In genomic region chr4:145019346-145019745, GRCh38 we compare ENCODE assay signal across 19 cellular contexts.
A peak's percentile ranks its signal among the peaks of the same experiment; 100 is the strongest.
DNase-seq lines count a peak whose midpoint lies in the region; ATAC-seq and TF ChIP-seq lines count a peak whose summit lies in the region.
"Had no signal": no experiment of that assay in that cellular context is flagged by ENCODE, and none has a peak within 500 bp of the region (broad histone marks: within the 10 kb centered on the region; RNA-seq: fewer than 3 reads in every experiment).

No MANE protein-coding gene starts in this region.

- no peak for DNase-seq in activated CD8-positive, alpha-beta memory T cell treated with anti-CD3 and anti-CD28 coated beads, Interleukin-2, amount 10 ng/mL, durations not matched to agents 7 days and 5 days
- no peak for DNase-seq in activated CD8-positive, alpha-beta memory T cell treated with anti-CD3 and anti-CD28 coated beads for 24 hours
- DNase-seq in activated CD8-positive, alpha-beta T cell treated with anti-CD3 and anti-CD28 coated beads, Interleukin-2, amount 10 ng/mL, durations not matched to agents 7 days and 5 days = peak; percentile 33
- DNase-seq in stimulated activated naive B cell treated with anti-CD40 and anti-IgM and Interleukin-4, amounts not matched to agents 10 μg/mL and 1 μg/mL and 100 μg/mL, for 72 hours = no peak
- no peak for DNase-seq in upper lobe of left lung
- DNase-seq: activated gamma-delta T cell treated with Interleukin-2 at 50 U/mL for 16 hours, endodermal cell, HCEC 1CT, NCI-H1930, NCI-H774, retina, RPMI8226 had no signal

- peaks cover 10% of the 10 kb centered on the region for H3K9me3 Mint-ChIP-seq in activated CD8-positive, alpha-beta memory T cell treated with anti-CD3 and anti-CD28 coated beads, Interleukin-2, amount 10 ng/mL, durations not matched to agents 7 days and 5 days (ENCODE audit: low read depth)
- peaks cover 21% of the 10 kb centered on the region for H3K9me3 Mint-ChIP-seq in activated CD8-positive, alpha-beta T cell treated with anti-CD3 and anti-CD28 coated beads, Interleukin-2, amount 10 ng/mL, durations not matched to agents 7 days and 5 days (ENCODE audit: insufficient read depth)
- peaks cover 15% of the 10 kb centered on the region in 2 donors for H3K9me3 Mint-ChIP-seq in stimulated activated naive B cell treated with anti-CD40 and anti-IgM and Interleukin-4, amounts not matched to agents 10 μg/mL and 1 μg/mL and 100 μg/mL, for 72 hours

- CTCF ChIA-PET in activated CD8-positive, alpha-beta memory T cell treated with anti-CD3 and anti-CD28 coated beads, Interleukin-2, amount 10 ng/mL, durations not matched to agents 7 days and 5 days (lab: Charles Lee) = no interaction called here
- CTCF ChIA-PET in activated CD8-positive, alpha-beta T cell treated with anti-CD3 and anti-CD28 coated beads, Interleukin-2, amount 10 ng/mL, durations not matched to agents 7 days and 5 days (lab: Charles Lee) = interaction anchor here (0.9 to 1.2 kb wide), 2 partner anchors 75 to 107 kb away, joined by 3 to 4 read pairs; no protein-coding TSS in a partner anchor

- H3K27ac Mint-ChIP-seq in activated CD8-positive, alpha-beta memory T cell treated with anti-CD3 and anti-CD28 coated beads, Interleukin-2, amount 10 ng/mL, durations not matched to agents 7 days and 5 days = peak overlapping the region; percentile 92
- H3K27ac Mint-ChIP-seq in activated CD8-positive, alpha-beta T cell treated with anti-CD3 and anti-CD28 coated beads, Interleukin-2, amount 10 ng/mL, durations not matched to agents 7 days and 5 days = peak overlapping the region; percentile 94
- H3K27ac Mint-ChIP-seq in stimulated activated naive B cell treated with anti-CD40 and anti-IgM and Interleukin-4, amounts not matched to agents 10 μg/mL and 1 μg/mL and 100 μg/mL, for 72 hours = peak overlapping the region; percentile 7
- H3K27ac Mint-ChIP-seq: endodermal cell, neural progenitor cell had no signal

- peaks cover 23% of the 10 kb centered on the region for H3K4me1 Mint-ChIP-seq in activated CD8-positive, alpha-beta memory T cell treated with anti-CD3 and anti-CD28 coated beads, Interleukin-2, amount 10 ng/mL, durations not matched to agents 7 days and 5 days
- H3K4me1 Mint-ChIP-seq in activated CD8-positive, alpha-beta T cell treated with anti-CD3 and anti-CD28 coated beads, Interleukin-2, amount 10 ng/mL, durations not matched to agents 7 days and 5 days (ENCODE audit: low read depth) = peaks cover 39% of the 10 kb centered on the region
- peaks cover 22 to 37% of the 10 kb centered on the region in 2 donors for H3K4me1 Mint-ChIP-seq in stimulated activated naive B cell treated with anti-CD40 and anti-IgM and Interleukin-4, amounts not matched to agents 10 μg/mL and 1 μg/mL and 100 μg/mL, for 72 hours
- H3K4me1 Mint-ChIP-seq: neural progenitor cell had no signal

- 50 to 64% methylated on average over 1 of the region's 1 CpG for WGBS in upper lobe of left lung, 2 donors

- no peaks in the 10 kb centered on the region for H3K27me3 Mint-ChIP-seq in activated CD8-positive, alpha-beta memory T cell treated with anti-CD3 and anti-CD28 coated beads, Interleukin-2, amount 10 ng/mL, durations not matched to agents 7 days and 5 days
- H3K27me3 Mint-ChIP-seq in activated CD8-positive, alpha-beta T cell treated with anti-CD3 and anti-CD28 coated beads, Interleukin-2, amount 10 ng/mL, durations not matched to agents 7 days and 5 days (ENCODE audit: low read depth) = no peaks in the 10 kb centered on the region
- H3K27me3 Mint-ChIP-seq in stimulated activated naive B cell treated with anti-CD40 and anti-IgM and Interleukin-4, amounts not matched to agents 10 μg/mL and 1 μg/mL and 100 μg/mL, for 72 hours = no peaks in the 10 kb centered on the region

- ATAC-seq in activated CD8-positive, alpha-beta memory T cell treated with anti-CD3 and anti-CD28 coated beads, Interleukin-2, amount 10 ng/mL, durations not matched to agents 7 days and 5 days = peak; percentile 51
- ATAC-seq in GM21786 (IDR thresholded peaks at IDR 0.05; ENCODE audit: unreplicated experiment) (peak; percentile 66), GM19328 (IDR thresholded peaks at IDR 0.05; ENCODE audit: unreplicated experiment) (no peak), upper lobe of left lung (ENCODE audit: low FRiP score in 2 of 2) (no peak), HG02678 (IDR thresholded peaks at IDR 0.05; ENCODE audit: unreplicated experiment) (no peak)
- ATAC-seq in activated CD8-positive, alpha-beta T cell treated with anti-CD3 and anti-CD28 coated beads, Interleukin-2, amount 10 ng/mL, durations not matched to agents 7 days and 5 days = peak; percentile 36
- ATAC-seq in stimulated activated naive B cell treated with anti-CD40 and anti-IgM and Interleukin-4, amounts not matched to agents 10 μg/mL and 1 μg/mL and 100 μg/mL, for 72 hours (replicated peaks) = peak; percentile 23 to 38
- ATAC-seq: A549 had no signal

- TF ChIP-seq CTCF in upper lobe of left lung (IDR thresholded peaks at IDR 0.05) = no peak

- no peak for TF ChIP-seq EP300 in upper lobe of left lung (IDR thresholded peaks at IDR 0.05)

- peaks cover 65% of the 10 kb centered on the region for H3K36me3 Mint-ChIP-seq in activated CD8-positive, alpha-beta memory T cell treated with anti-CD3 and anti-CD28 coated beads, Interleukin-2, amount 10 ng/mL, durations not matched to agents 7 days and 5 days
- H3K36me3 Mint-ChIP-seq in activated CD8-positive, alpha-beta T cell treated with anti-CD3 and anti-CD28 coated beads, Interleukin-2, amount 10 ng/mL, durations not matched to agents 7 days and 5 days (ENCODE audit: low read depth) = peaks cover 66% of the 10 kb centered on the region
- H3K36me3 Mint-ChIP-seq in stimulated activated naive B cell treated with anti-CD40 and anti-IgM and Interleukin-4, amounts not matched to agents 10 μg/mL and 1 μg/mL and 100 μg/mL, for 72 hours = peaks cover 55 to 73% of the 10 kb centered on the region in 2 donors

- peaks cover 0 to 15% (median 7%) of the 10 kb centered on the region in 4 donors for H3K9me3 ChIP-seq in upper lobe of left lung

- H3K27me3 ChIP-seq in upper lobe of left lung = no peaks in the 10 kb centered on the region
- H3K27me3 ChIP-seq: cardiac muscle cell, neural progenitor cell had no signal

- no peaks in the 10 kb centered on the region for H3K36me3 ChIP-seq in upper lobe of left lung
- H3K36me3 ChIP-seq: cardiac muscle cell, neural progenitor cell had no signal

- H3K4me3 ChIP-seq in upper lobe of left lung = no peak overlapping the region
- H3K4me3 ChIP-seq: A549, cardiac muscle cell, lung, neural progenitor cell had no signal

- H3K4me3 Mint-ChIP-seq in activated CD8-positive, alpha-beta memory T cell treated with anti-CD3 and anti-CD28 coated beads, Interleukin-2, amount 10 ng/mL, durations not matched to agents 7 days and 5 days = peak overlapping the region; percentile 52
- peak overlapping the region; percentile 68 for H3K4me3 Mint-ChIP-seq in activated CD8-positive, alpha-beta T cell treated with anti-CD3 and anti-CD28 coated beads, Interleukin-2, amount 10 ng/mL, durations not matched to agents 7 days and 5 days
- H3K4me3 Mint-ChIP-seq in stimulated activated naive B cell treated with anti-CD40 and anti-IgM and Interleukin-4, amounts not matched to agents 10 μg/mL and 1 μg/mL and 100 μg/mL, for 72 hours = peak overlapping the region; percentile 5 to 60
- H3K4me3 Mint-ChIP-seq: endodermal cell, neural progenitor cell had no signal

- H3K27ac ChIP-seq in upper lobe of left lung = no peak overlapping the region
- H3K27ac ChIP-seq: A549, cardiac muscle cell, neural progenitor cell had no signal

- TF ChIP-seq POLR2A in upper lobe of left lung (IDR thresholded peaks at IDR 0.05) = no peak

- POLR2A ChIA-PET in activated CD8-positive, alpha-beta T cell treated with anti-CD3 and anti-CD28 coated beads, Interleukin-2, amount 10 ng/mL, durations not matched to agents 7 days and 5 days (lab: Charles Lee) = interaction anchor here (0.6 kb wide), 1 partner anchor 119 kb away, joined by 3 read pairs; no protein-coding TSS in a partner anchor

- H3K4me1 ChIP-seq in upper lobe of left lung = no peaks in the 10 kb centered on the region
- H3K4me1 ChIP-seq: A549, neural progenitor cell had no signal

Comparison
In these comparisons a context has a peak if more than half of its experiments do, and no peak if none do; other contexts are left out.
1. ATAC-seq: peak in activated CD8-positive, alpha-beta memory T cell treated with anti-CD3 and anti-CD28 coated beads, Interleukin-2, amount 10 ng/mL, durations not matched to agents 7 days and 5 days (single experiment), GM21786 (single experiment), activated CD8-positive, alpha-beta T cell treated with anti-CD3 and anti-CD28 coated beads, Interleukin-2, amount 10 ng/mL, durations not matched to agents 7 days and 5 days (single experiment) and stimulated activated naive B cell treated with anti-CD40 and anti-IgM and Interleukin-4, amounts not matched to agents 10 μg/mL and 1 μg/mL and 100 μg/mL, for 72 hours (2 of 2); none in GM19328 (single experiment), upper lobe of left lung (0 of 2) and HG02678 (single experiment).
2. H3K27ac Mint-ChIP-seq: peak in every context shown above with its lines; median percentile 94 in activated CD8-positive, alpha-beta T cell treated with anti-CD3 and anti-CD28 coated beads, Interleukin-2, amount 10 ng/mL, durations not matched to agents 7 days and 5 days; 92 in activated CD8-positive, alpha-beta memory T cell treated with anti-CD3 and anti-CD28 coated beads, Interleukin-2, amount 10 ng/mL, durations not matched to agents 7 days and 5 days; 7 in stimulated activated naive B cell treated with anti-CD40 and anti-IgM and Interleukin-4, amounts not matched to agents 10 μg/mL and 1 μg/mL and 100 μg/mL, for 72 hours.
3. Peak in every context shown above with its lines, with median percentiles within 50 percentile points of each other: H3K4me3 Mint-ChIP-seq.